In genomic region chr4:33975996-33976395, GRCh38 we compare ENCODE assay signal across 29 cellular contexts.
"Had no signal": no experiment of that assay in that cellular context is flagged by ENCODE, and none has a peak within 500 bp of the region (broad histone marks: within the 10 kb centered on the region; RNA-seq: fewer than 3 reads in every experiment).

No MANE protein-coding gene starts in this region.

- H3K4me1 Mint-ChIP-seq: activated naive CD8-positive, alpha-beta T cell treated with anti-CD3 and anti-CD28 coated beads for 36 hours; memory B cell; naive thymus-derived CD8-positive, alpha-beta T cell; neural crest cell; stimulated activated naive B cell treated with anti-CD40 and anti-IgM and Interleukin-4, amounts not matched to agents 10 μg/mL and 1 μg/mL and 100 μg/mL, for 72 hours had no signal

- H3K27ac ChIP-seq: brain microvascular endothelial cell, parathyroid adenoma, psoas muscle, sigmoid colon, suprapubic skin, tibial artery, VCaP had no signal

- H2AFZ ChIP-seq: parathyroid adenoma had no signal

- H3K27ac Mint-ChIP-seq: activated naive CD4-positive, alpha-beta T cell treated with anti-CD3 and anti-CD28 coated beads for 36 hours; activated naive CD8-positive, alpha-beta T cell treated with anti-CD3 and anti-CD28 coated beads for 36 hours; activated T-helper 1 cell treated with anti-CD3 and anti-CD28 coated beads, Interleukin-12 subunit alpha, Interleukin-12 subunit beta, Interleukin-2, Interleukin-4 antibody, amounts not matched to agents 30 ng/mL and 10 ng/mL and 1 ng/mL, durations not matched to agents 14 hours and 24 hours and 36 hours; memory B cell; naive thymus-derived CD8-positive, alpha-beta T cell; stimulated activated naive B cell treated with anti-CD40 and anti-IgM and Interleukin-4, amounts not matched to agents 10 μg/mL and 1 μg/mL and 100 μg/mL, for 72 hours had no signal

- H3K4me3 Mint-ChIP-seq: activated naive CD4-positive, alpha-beta T cell treated with anti-CD3 and anti-CD28 coated beads for 36 hours; activated naive CD8-positive, alpha-beta T cell treated with anti-CD3 and anti-CD28 coated beads for 36 hours; activated T-helper 1 cell treated with anti-CD3 and anti-CD28 coated beads, Interleukin-12 subunit alpha, Interleukin-12 subunit beta, Interleukin-2, Interleukin-4 antibody, amounts not matched to agents 30 ng/mL and 10 ng/mL and 1 ng/mL, durations not matched to agents 14 hours and 24 hours and 36 hours; memory B cell; naive thymus-derived CD8-positive, alpha-beta T cell; neural crest cell; stimulated activated naive B cell treated with anti-CD40 and anti-IgM and Interleukin-4, amounts not matched to agents 10 μg/mL and 1 μg/mL and 100 μg/mL, for 72 hours had no signal

- DNase-seq: activated CD4-positive, alpha-beta T cell treated with anti-CD3 and anti-CD28 coated beads for 4 hours; activated CD4-positive, alpha-beta T cell treated with anti-CD3 and anti-CD28 coated beads, Interleukin-2, amount 50 U/mL, for 4 hours; activated effector memory CD4-positive, alpha-beta T cell treated with anti-CD3 and anti-CD28 coated beads, Interleukin-2, amount 50 U/mL, for 16 hours; activated naive CD4-positive, alpha-beta T cell treated with anti-CD3 and anti-CD28 coated beads for 36 hours; activated naive CD8-positive, alpha-beta T cell treated with anti-CD3 and anti-CD28 coated beads for 36 hours; activated T-cell treated with anti-CD3 and anti-CD28 coated beads for 4 hours; amniotic stem cell; brain microvascular endothelial cell; cortex of kidney; head of caudate nucleus; hippocampal formation; kidney; left colon; naive thymus-derived CD8-positive, alpha-beta T cell; nucleus accumbens; psoas muscle; sigmoid colon; stimulated activated CD4-positive, alpha-beta T cell treated with anti-CD3 and anti-CD28 coated beads, Interleukin-15, amount 100 ng/mL, for 24 hours; stimulated activated CD4-positive, alpha-beta T cell treated with anti-CD3 and anti-CD28 coated beads, Interleukin-2, amount 100 ng/mL, for 24 hours; stimulated activated naive B cell treated with anti-CD40 and anti-IgM and Interleukin-4, amounts not matched to agents 10 μg/mL and 1 μg/mL and 100 μg/mL, for 72 hours; T-helper 9 cell; tibial artery had no signal

- ATAC-seq: esophagus mucosa; left colon; naive thymus-derived CD8-positive, alpha-beta T cell; psoas muscle; stimulated activated naive B cell treated with anti-CD40 and anti-IgM and Interleukin-4, amounts not matched to agents 10 μg/mL and 1 μg/mL and 100 μg/mL, for 72 hours had no signal

- H3K4me1 ChIP-seq: parathyroid adenoma, psoas muscle, sigmoid colon, suprapubic skin, tibial artery had no signal

- H3K9ac ChIP-seq: parathyroid adenoma had no signal

- H3K36me3 Mint-ChIP-seq: activated naive CD8-positive, alpha-beta T cell treated with anti-CD3 and anti-CD28 coated beads for 36 hours; memory B cell; naive thymus-derived CD8-positive, alpha-beta T cell; stimulated activated naive B cell treated with anti-CD40 and anti-IgM and Interleukin-4, amounts not matched to agents 10 μg/mL and 1 μg/mL and 100 μg/mL, for 72 hours had no signal

- H3K36me3 ChIP-seq: brain microvascular endothelial cell, sigmoid colon, suprapubic skin, tibial artery had no signal

- H3K4me3 ChIP-seq: psoas muscle, sigmoid colon, suprapubic skin, tibial artery had no signal

- H3K27me3 ChIP-seq: brain microvascular endothelial cell, sigmoid colon, suprapubic skin, tibial artery had no signal

- H3K79me2 ChIP-seq: parathyroid adenoma had no signal

- H3K9me3 ChIP-seq: suprapubic skin, tibial artery had no signal

- H3K27me3 Mint-ChIP-seq: activated naive CD8-positive, alpha-beta T cell treated with anti-CD3 and anti-CD28 coated beads for 36 hours; memory B cell; naive thymus-derived CD8-positive, alpha-beta T cell; stimulated activated naive B cell treated with anti-CD40 and anti-IgM and Interleukin-4, amounts not matched to agents 10 μg/mL and 1 μg/mL and 100 μg/mL, for 72 hours had no signal
